2 cellular contexts compared by ENCODE assay signal in the genomic region with DNA sequence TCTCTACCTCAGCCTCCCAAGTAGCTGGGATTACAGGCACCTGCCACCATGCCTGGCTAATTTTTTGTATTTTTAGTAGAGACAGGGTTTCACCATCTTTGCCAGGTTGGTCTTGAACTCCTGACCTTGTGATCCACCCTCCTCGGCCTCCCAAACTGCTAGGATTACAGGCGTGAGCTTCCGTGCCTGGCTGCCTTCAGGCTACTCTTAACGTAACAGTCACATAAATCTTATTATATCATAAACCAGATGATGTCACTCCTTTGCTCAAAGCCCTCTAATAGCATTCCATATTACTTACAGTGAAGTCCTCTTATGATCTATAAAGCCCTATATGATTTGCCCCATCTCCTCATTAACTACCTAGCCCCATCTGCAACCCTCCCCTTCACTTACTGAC. TPM values are rescaled to one million over a fixed set of nuclear protein-coding genes. Genes with fewer than 3 reads are reported as not detected.
"Had no signal": no experiment of that assay in that cellular context is flagged by ENCODE, and none has a peak within 500 bp of the region (broad histone marks: within the 10 kb centered on the region; RNA-seq: fewer than 3 reads in every experiment).

No MANE protein-coding gene starts in this region.

RNA-seq across cellular contexts. Expression of gene MYCT1, which starts 51.0 kb away (rescaled TPM):
- total RNA-seq: PC-9, SK-MEL-5 had no signal
